19 cellular contexts compared by ENCODE assay signal in genomic region chrX:49060914-49061313, GRCh38.
"Had no signal": no experiment of that assay in that cellular context is flagged by ENCODE, and none has a peak within 500 bp of the region (broad histone marks: within the 10 kb centered on the region; RNA-seq: fewer than 3 reads in every experiment).

No MANE protein-coding gene starts in this region.

- H3K36me3 ChIP-seq: adrenal gland, cardiac muscle cell, left ventricle myocardium inferior, neutrophil, right atrium auricular region had no signal

- H3K4me3 ChIP-seq: adrenal gland, cardiac muscle cell, left ventricle myocardium inferior, right atrium auricular region, suprapubic skin, upper lobe of left lung had no signal

- H3K4me1 Mint-ChIP-seq: activated T-helper 17 cell treated with anti-CD3 and anti-CD28 coated beads, Interleukin-2, amount 50 U/mL, for 72 hours; memory B cell had no signal

- H3K27ac Mint-ChIP-seq: activated T-helper 17 cell treated with anti-CD3 and anti-CD28 coated beads, Interleukin-2, amount 50 U/mL, for 72 hours had no signal

- H3K36me3 Mint-ChIP-seq: memory B cell had no signal

- H3K9me3 ChIP-seq: adrenal gland, left ventricle myocardium inferior, neutrophil, right atrium auricular region, suprapubic skin, upper lobe of left lung had no signal

- H3K27me3 ChIP-seq: adrenal gland, cardiac muscle cell, neutrophil, right atrium auricular region, suprapubic skin, upper lobe of left lung had no signal

- H3K4me3 Mint-ChIP-seq: activated T-helper 17 cell treated with anti-CD3 and anti-CD28 coated beads, Interleukin-2, amount 50 U/mL, for 72 hours; memory B cell; naive thymus-derived CD8-positive, alpha-beta T cell had no signal

- ATAC-seq: activated CD4-positive, CD25-positive, alpha-beta regulatory T cell treated with anti-CD3 and anti-CD28 coated beads, Interleukin-2, amount 50 U/mL, for 24 hours; activated T-helper 17 cell treated with anti-CD3 and anti-CD28 coated beads, Interleukin-2, amount 50 U/mL, for 72 hours; esophagus mucosa; naive thymus-derived CD8-positive, alpha-beta T cell; stimulated activated naive CD8-positive, alpha-beta T cell treated with anti-CD3 and anti-CD28 coated beads, Interleukin-15, Interleukin-2, amounts not matched to agents 100 U/mL and 50 U/mL, for 24 hours had no signal

- H3K27ac ChIP-seq: adrenal gland, cardiac muscle cell, left ventricle myocardium inferior, neutrophil, right atrium auricular region, suprapubic skin had no signal

- H3K4me1 ChIP-seq: adrenal gland, left ventricle myocardium inferior, right atrium auricular region had no signal

- H3K9me3 Mint-ChIP-seq: activated T-helper 17 cell treated with anti-CD3 and anti-CD28 coated beads, Interleukin-2, amount 50 U/mL, for 72 hours; memory B cell had no signal

- DNase-seq: activated CD4-positive, alpha-beta T cell treated with anti-CD3 and anti-CD28 coated beads, Interleukin-2, amount 50 U/mL, for 4 hours; activated naive CD4-positive, alpha-beta T cell treated with Interleukin-2 at 50 U/mL for 16 hours; activated T-cell treated with anti-CD3 and anti-CD28 coated beads for 4 hours; adrenal gland; hippocampal formation; left ventricle myocardium inferior; naive thymus-derived CD8-positive, alpha-beta T cell; stimulated activated CD4-positive, alpha-beta T cell treated with anti-CD3 and anti-CD28 coated beads, Interleukin-4, amount 100 ng/mL, for 24 hours; stimulated activated naive CD8-positive, alpha-beta T cell treated with anti-CD3 and anti-CD28 coated beads, Interleukin-15, Interleukin-2, amounts not matched to agents 100 U/mL and 50 U/mL, for 24 hours; SW 1271; upper lobe of left lung had no signal

- H3K27me3 Mint-ChIP-seq: activated T-helper 17 cell treated with anti-CD3 and anti-CD28 coated beads, Interleukin-2, amount 50 U/mL, for 72 hours; memory B cell; naive thymus-derived CD8-positive, alpha-beta T cell had no signal
